8 cellular contexts compared by ENCODE assay signal in genomic region chr3:184560531-184560930, GRCh38. TPM values are rescaled to one million over a fixed set of nuclear protein-coding genes. Genes with fewer than 3 reads are reported as not detected.
DNase-seq lines count a peak whose midpoint lies in the region; ATAC-seq and TF ChIP-seq lines count a peak whose summit lies in the region.

No MANE protein-coding gene starts in this region.

- no peaks in the 10 kb centered on the region for H3K36me3 Mint-ChIP-seq in activated naive CD4-positive, alpha-beta T cell treated with anti-CD3 and anti-CD28 coated beads for 36 hours (ENCODE audit: low read depth)
- no peaks in the 10 kb centered on the region for H3K36me3 Mint-ChIP-seq in activated naive CD8-positive, alpha-beta T cell treated with anti-CD3 and anti-CD28 coated beads, Interleukin-2, amount 50 U/mL, for 24 hours (ENCODE audit: low read depth)

- H3K9me3 ChIP-seq in mucosa of rectum (ENCODE audit: control insufficient read depth in 2 of 2, low read length in 2 of 2) (no peaks in the 10 kb centered on the region), thoracic aorta (no peaks in the 10 kb centered on the region)

- peak overlapping the region; percentile 62 for H3K4me3 Mint-ChIP-seq in activated naive CD4-positive, alpha-beta T cell treated with anti-CD3 and anti-CD28 coated beads for 36 hours
- peak overlapping the region; percentile 55 for H3K4me3 Mint-ChIP-seq in activated naive CD8-positive, alpha-beta T cell treated with anti-CD3 and anti-CD28 coated beads, Interleukin-2, amount 50 U/mL, for 24 hours

- H3K4me1 ChIP-seq in mucosa of rectum (ENCODE audit: control insufficient read depth in 2 of 2, insufficient read depth in 2 of 2, low read length in 2 of 2) (peaks cover 54 to 57% of the 10 kb centered on the region in 2 donors), thoracic aorta (ENCODE audit: control insufficient read depth in 1 of 2, low read depth in 2 of 2) (peaks cover 12 to 35% of the 10 kb centered on the region in 2 donors)

- peaks cover 0 to 6% of the 10 kb centered on the region in 2 donors for H3K27me3 ChIP-seq in mucosa of rectum (ENCODE audit: control insufficient read depth in 2 of 2, insufficient read depth in 2 of 2, low read length in 2 of 2)
- no peaks in the 10 kb centered on the region for H3K27me3 ChIP-seq in thoracic aorta (replicated peaks; ENCODE audit: insufficient read depth)

- H3K36me3 ChIP-seq in mucosa of rectum (ENCODE audit: control insufficient read depth in 2 of 2, insufficient read depth in 2 of 2, low read length in 2 of 2) (no peaks in the 10 kb centered on the region), thoracic aorta (no peaks in the 10 kb centered on the region)

- H3K27ac ChIP-seq in mucosa of rectum (ENCODE audit: low read depth in 2 of 2, low read length in 2 of 2) (peak overlapping the region in 1 of 2 donors; percentile 29), thoracic aorta (no peak overlapping the region)

- no peaks in the 10 kb centered on the region for H3K9me3 Mint-ChIP-seq in activated naive CD4-positive, alpha-beta T cell treated with anti-CD3 and anti-CD28 coated beads for 36 hours
- H3K9me3 Mint-ChIP-seq in activated naive CD8-positive, alpha-beta T cell treated with anti-CD3 and anti-CD28 coated beads, Interleukin-2, amount 50 U/mL, for 24 hours: no peaks in the 10 kb centered on the region

- H3K9ac ChIP-seq in mucosa of rectum (ENCODE audit: low read depth in 1 of 2, low read length in 2 of 2): peak overlapping the region; percentile 48 to 53

- CTCF ChIA-PET in activated naive CD4-positive, alpha-beta T cell treated with anti-CD3 and anti-CD28 coated beads for 36 hours (lab: Charles Lee): interaction anchor here (0.6 to 2.2 kb wide), 32 partner anchors 18 to 618 kb away, joined by 3 to 14 read pairs (median 4); partner anchors contain the start of gene VPS8

- peaks cover 36% of the 10 kb centered on the region for H3K27me3 Mint-ChIP-seq in activated naive CD4-positive, alpha-beta T cell treated with anti-CD3 and anti-CD28 coated beads for 36 hours (ENCODE audit: low read depth)
- H3K27me3 Mint-ChIP-seq in activated naive CD8-positive, alpha-beta T cell treated with anti-CD3 and anti-CD28 coated beads, Interleukin-2, amount 50 U/mL, for 24 hours: peaks cover 64% of the 10 kb centered on the region

- DNase-seq in activated naive CD4-positive, alpha-beta T cell treated with anti-CD3 and anti-CD28 coated beads for 36 hours: no peak
- DNase-seq in activated naive CD4-positive, alpha-beta T cell treated with anti-CD3 and anti-CD28 coated beads, Interleukin-2, amount 50 U/mL, for 16 hours: no peak
- no peak for DNase-seq in activated naive CD8-positive, alpha-beta T cell treated with anti-CD3 and anti-CD28 coated beads, Interleukin-2, amount 50 U/mL, for 24 hours
- DNase-seq in thoracic aorta (ENCODE audit: low spot score): no peak
- no peak for DNase-seq in stimulated activated CD8-positive, alpha-beta memory T cell treated with anti-CD3 and anti-CD28 coated beads, Interleukin-4, amount 100 ng/mL, for 48 hours

- no peak overlapping the region for H3K27ac Mint-ChIP-seq in activated naive CD4-positive, alpha-beta T cell treated with anti-CD3 and anti-CD28 coated beads for 36 hours
- H3K27ac Mint-ChIP-seq in activated naive CD8-positive, alpha-beta T cell treated with anti-CD3 and anti-CD28 coated beads, Interleukin-2, amount 50 U/mL, for 24 hours: no peak overlapping the region

- intact Hi-C loops in activated naive CD4-positive, alpha-beta T cell treated with anti-CD3 and anti-CD28 coated beads for 36 hours (cut with micrococcal nuclease): no loop called here

- ATAC-seq in activated naive CD8-positive, alpha-beta T cell treated with anti-CD3 and anti-CD28 coated beads, Interleukin-2, amount 50 U/mL, for 24 hours: no peak
- ATAC-seq in thoracic aorta (ENCODE audit: insufficient number of reproducible peaks, low FRiP score, low read depth): no peak
- ATAC-seq in GM21737 (IDR thresholded peaks at IDR 0.05; ENCODE audit: unreplicated experiment): no peak
- ATAC-seq in GM21717 (IDR thresholded peaks at IDR 0.05; ENCODE audit: unreplicated experiment): no peak

- no peak for TF ChIP-seq CTCF in thoracic aorta (IDR thresholded peaks at IDR 0.05)

- H3K4me1 Mint-ChIP-seq in activated naive CD4-positive, alpha-beta T cell treated with anti-CD3 and anti-CD28 coated beads for 36 hours (ENCODE audit: low read depth): peaks cover 43% of the 10 kb centered on the region
- peaks cover 32% of the 10 kb centered on the region for H3K4me1 Mint-ChIP-seq in activated naive CD8-positive, alpha-beta T cell treated with anti-CD3 and anti-CD28 coated beads, Interleukin-2, amount 50 U/mL, for 24 hours

- peak overlapping the region; percentile 49 to 69 for H3K4me3 ChIP-seq in mucosa of rectum (ENCODE audit: low read length in 2 of 2)
- H3K4me3 ChIP-seq in thoracic aorta: peak overlapping the region; percentile 81

RNA-seq across cellular contexts. Expression of gene EPHB3, which starts 1.1 kb away (rescaled TPM):
- total RNA-seq in activated naive CD4-positive, alpha-beta T cell treated with anti-CD3 and anti-CD28 coated beads for 36 hours: not detected
- 1 to 10 TPM; 2.8 to 5.0 TPM for total RNA-seq in thoracic aorta
